In genomic region chr5:80119337-80119736, GRCh38 we compare ENCODE assay signal across 17 cellular contexts.
DNase-seq lines count a peak whose midpoint lies in the region; ATAC-seq and TF ChIP-seq lines count a peak whose summit lies in the region.
"Had no signal": no experiment of that assay in that cellular context is flagged by ENCODE, and none has a peak within 500 bp of the region (broad histone marks: within the 10 kb centered on the region; RNA-seq: fewer than 3 reads in every experiment).

No MANE protein-coding gene starts in this region.

- peaks cover 25% of the 10 kb centered on the region for H3K4me1 Mint-ChIP-seq in T-helper 17 cell

- no peaks in the 10 kb centered on the region for H3K36me3 Mint-ChIP-seq in T-helper 17 cell (ENCODE audit: low read depth)

- no peak overlapping the region for H3K4me3 Mint-ChIP-seq in T-helper 17 cell
- H3K4me3 Mint-ChIP-seq: CD4-positive, CD25-positive, alpha-beta regulatory T cell; HFFc6 had no signal

- H3K4me1 ChIP-seq in left ventricle myocardium inferior, result peaks cover 8% of the 10 kb centered on the region

- no peak for TF ChIP-seq CTCF in left ventricle myocardium inferior (IDR thresholded peaks at IDR 0.05; ENCODE audit: borderline replicate concordance)

- intact Hi-C loops in cardiac septum (cut with DNase I) (no loop called here), left ventricle myocardium inferior (cut with micrococcal nuclease) (no loop called here)

- no peak overlapping the region for H3K4me3 ChIP-seq in left ventricle myocardium inferior
- H3K4me3 ChIP-seq: BLaER1 treated with 17β-estradiol and CSF1 and Interleukin-3, amounts not matched to agents 10 nM and 100 nM had no signal

- H3K9me3 ChIP-seq in left ventricle myocardium inferior (replicated peaks) (peaks cover 4% of the 10 kb centered on the region), T-helper 17 cell (ENCODE audit: control insufficient read depth, low read length, poor library complexity, severe bottlenecking) (no peaks in the 10 kb centered on the region)

- peak; percentile 31 for DNase-seq in cardiac septum (ENCODE audit: low spot score)
- no peak for DNase-seq in left ventricle myocardium inferior
- peak; percentile 29 for DNase-seq in DMS 273 treated with DMSO at 0.1 percent for 48 hours (lab: John Stamatoyannopoulos, UW)
- no peak for DNase-seq in T-helper 17 cell
- no peak for DNase-seq in kidney glomerular epithelial cell (lab: John Stamatoyannopoulos, UW)
- no peak for DNase-seq in SHP77 (lab: John Stamatoyannopoulos, UW)
- DNase-seq: ACHN; CD4-positive, CD25-positive, alpha-beta regulatory T cell; COR-L47; DMS53; GF-D8; GOT3; HCEC 1CT; HFFc6 had no signal

- H3K27ac ChIP-seq in left ventricle myocardium inferior (replicated peaks), result no peak overlapping the region
- H3K27ac ChIP-seq: BLaER1 treated with 17β-estradiol and CSF1 and Interleukin-3, amounts not matched to agents 10 nM and 100 nM had no signal

- H3K27me3 ChIP-seq in left ventricle myocardium inferior (ENCODE audit: low read depth), result no peaks in the 10 kb centered on the region
- H3K27me3 ChIP-seq: BLaER1 treated with 17β-estradiol and CSF1 and Interleukin-3, amounts not matched to agents 10 nM and 100 nM had no signal

- no peaks in the 10 kb centered on the region for H3K36me3 ChIP-seq in left ventricle myocardium inferior

- ATAC-seq in T-helper 17 cell (no peak), GM21723 (IDR thresholded peaks at IDR 0.05; ENCODE audit: unreplicated experiment) (no peak)
- ATAC-seq: HepG2 had no signal

- H3K27me3 Mint-ChIP-seq in T-helper 17 cell, result no peaks in the 10 kb centered on the region
- H3K27me3 Mint-ChIP-seq: CD4-positive, CD25-positive, alpha-beta regulatory T cell had no signal

- H3K27ac Mint-ChIP-seq in T-helper 17 cell, result peak overlapping the region; percentile 54
- H3K27ac Mint-ChIP-seq: HFFc6 had no signal

Comparison
In these comparisons a context has a peak if more than half of its experiments do, and no peak if none do; other contexts are left out.
1. DNase-seq: peak in cardiac septum (single experiment) and DMS 273 treated with DMSO at 0.1 percent for 48 hours (single experiment); none in left ventricle myocardium inferior (single experiment), T-helper 17 cell (0 of 3), kidney glomerular epithelial cell (single experiment) and SHP77 (0 of 2).